In the genomic region with DNA sequence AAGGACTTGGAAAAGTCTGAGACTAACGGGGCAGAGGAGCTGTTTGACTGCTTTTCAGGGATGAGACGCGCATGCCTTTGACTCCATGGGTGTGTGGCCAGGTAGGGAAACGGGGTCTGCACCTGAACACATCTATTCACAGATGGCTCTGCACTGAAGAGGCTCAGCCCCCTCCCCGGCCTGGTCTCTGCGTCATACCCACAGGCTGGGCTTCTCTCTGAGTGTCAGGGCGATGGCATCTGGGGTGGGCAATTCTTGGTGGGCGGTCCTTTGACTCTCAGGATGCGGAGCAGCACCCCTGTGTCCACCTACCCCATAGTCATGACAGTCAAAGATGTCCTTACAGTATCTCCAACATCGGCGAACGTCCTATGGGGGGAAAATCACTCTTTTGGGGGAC, we compare ENCODE assay signal across 16 cellular contexts. TPM values are rescaled to one million over a fixed set of nuclear protein-coding genes. Genes with fewer than 3 reads are reported as not detected.
DNase-seq lines count a peak whose midpoint lies in the region; ATAC-seq and TF ChIP-seq lines count a peak whose summit lies in the region.
"Had no signal": no experiment of that assay in that cellular context is flagged by ENCODE, and none has a peak within 500 bp of the region (broad histone marks: within the 10 kb centered on the region; RNA-seq: fewer than 3 reads in every experiment).

No MANE protein-coding gene starts in this region.

- POLR2A ChIA-PET in Caco-2 (lab: Charles Lee): interaction anchor here (0.7 kb wide), 1 partner anchor 688 kb away, joined by 3 read pairs; no protein-coding TSS in a partner anchor
- POLR2A ChIA-PET in Panc1 (lab: Charles Lee): no interaction called here

- no peak overlapping the region for H2AK5ac ChIP-seq in neuronal stem cell (ENCODE audit: low read depth, low read length)

- peak overlapping the region; percentile 50 for H3K18ac ChIP-seq in neuronal stem cell (ENCODE audit: low read length)

- peaks cover 61% of the 10 kb centered on the region for H3K4me1 Mint-ChIP-seq in Caco-2 (ENCODE audit: low read depth, unreplicated experiment)

- H2BK5ac ChIP-seq in neuronal stem cell (ENCODE audit: low read length): no peak overlapping the region

- H3K9ac ChIP-seq in neuronal stem cell (ENCODE audit: low read depth, low read length, poor library complexity): no peak overlapping the region

- H3K9me3 Mint-ChIP-seq in Caco-2 (ENCODE audit: unreplicated experiment): no peaks in the 10 kb centered on the region
- H3K9me3 Mint-ChIP-seq: WTC11 had no signal

- no peaks in the 10 kb centered on the region for H3K79me1 ChIP-seq in neuronal stem cell (ENCODE audit: low read depth, low read length)

- H3K4me3 ChIP-seq in Caco-2 (ENCODE audit: low read depth, low read length): no peak overlapping the region
- peak overlapping the region in 1 of 2 experiments; percentile 29; a peak in 1 of 4 replicates for H3K4me3 ChIP-seq in Panc1 (ENCODE audit: low read depth in 2 of 2, low read length in 2 of 2)
- H3K4me3 ChIP-seq in neuronal stem cell (ENCODE audit: low read length in 2 of 2): no peak overlapping the region

- 0 out of 2 replicates have a peak, but pooled peaks have one; percentile 12 for ATAC-seq in Panc1
- ATAC-seq in HG03280 (IDR thresholded peaks at IDR 0.05; ENCODE audit: unreplicated experiment): no peak
- no peak for ATAC-seq in HG03342 (IDR thresholded peaks at IDR 0.05; ENCODE audit: unreplicated experiment)

- peak overlapping the region; percentile 96 for H3K27ac Mint-ChIP-seq in Caco-2 (ENCODE audit: unreplicated experiment)
- H3K27ac Mint-ChIP-seq: WTC11 had no signal

- H2BK120ac ChIP-seq in neuronal stem cell (ENCODE audit: low read depth, low read length): no peak overlapping the region

- in situ Hi-C loops in Panc1 (cut with HindIII; ENCODE audit: low pct_unique_long_range_greater_than_20kb, low sequenced_read_pairs): no loop called here

- no peak overlapping the region for H2AFZ ChIP-seq in neuronal stem cell (ENCODE audit: low read length)

- BruUV-seq in Caco-2 (replicated peaks; lab: Mats Ljungman, UMichigan) (no TSS peak), Panc1 (replicated peaks; lab: Mats Ljungman, UMichigan) (no TSS peak)

- no peak overlapping the region for H3K4ac ChIP-seq in neuronal stem cell (ENCODE audit: low read length)

- H2BK15ac ChIP-seq in neuronal stem cell (ENCODE audit: low read length): peak overlapping the region; percentile 28

- TF ChIP-seq CTCF in Caco-2 (IDR thresholded peaks at IDR 0.05; ENCODE audit: insufficient read depth in 1 of 2, low read depth in 1 of 2, low read length in 1 of 2, severe bottlenecking in 1 of 2, unreplicated experiment in 1 of 2): no peak
- TF ChIP-seq CTCF in Panc1 (IDR thresholded peaks at IDR 0.05): no peak

- H2BK12ac ChIP-seq in neuronal stem cell (ENCODE audit: low read length): no peak overlapping the region

- H3K14ac ChIP-seq in neuronal stem cell (ENCODE audit: low read length): no peak overlapping the region

- intact Hi-C loops in Caco-2 (cut with micrococcal nuclease; ENCODE audit: unreplicated experiment): no loop called here
- intact Hi-C loops in Panc1 (cut with micrococcal nuclease; ENCODE audit: unreplicated experiment): no loop called here

- no peak overlapping the region for H4K8ac ChIP-seq in neuronal stem cell (ENCODE audit: low read depth, low read length)

- H3K36me3 ChIP-seq in Caco-2 (ENCODE audit: control insufficient read depth, insufficient read depth, low read length): no peaks in the 10 kb centered on the region; the same call in none of the 2 replicates
- no peaks in the 10 kb centered on the region; the same call in 1 of the 2 replicates for H3K36me3 ChIP-seq in Panc1 (ENCODE audit: control insufficient read depth, insufficient read depth, low read length)
- H3K36me3 ChIP-seq in neuronal stem cell (replicated peaks in 1 of 2; ENCODE audit: control insufficient read depth in 2 of 2, insufficient read depth in 2 of 2, low read length in 2 of 2): no peaks in the 10 kb centered on the region
- H3K36me3 ChIP-seq: BE2C, lower lobe of right lung had no signal

- H3K27ac ChIP-seq in Panc1 (ENCODE audit: low read length) (peak overlapping the region; percentile 90), epithelial cell of prostate (peak overlapping the region; percentile 99), neuronal stem cell (replicated peaks; ENCODE audit: low read length) (no peak overlapping the region), substantia nigra (ENCODE audit: low read depth, low read length, poor library complexity, severe bottlenecking) (no peak overlapping the region)

- no peak overlapping the region for H3K4me2 ChIP-seq in neuronal stem cell (ENCODE audit: insufficient read depth, low read length, poor library complexity, severe bottlenecking)

- H3K27me3 ChIP-seq in Caco-2 (replicated peaks; ENCODE audit: control insufficient read depth, insufficient read depth, low read length) (no peaks in the 10 kb centered on the region), Panc1 (ENCODE audit: control insufficient read depth, insufficient read depth, low read length) (no peaks in the 10 kb centered on the region), neuronal stem cell (ENCODE audit: control insufficient read depth in 3 of 3, insufficient read depth in 3 of 3, low read depth in 1 of 3, low read length in 3 of 3) (no peaks in the 10 kb centered on the region)
- H3K27me3 ChIP-seq: BE2C had no signal

- peak overlapping the region; percentile 61 for H3K4me3 Mint-ChIP-seq in Caco-2 (ENCODE audit: unreplicated experiment)
- H3K4me3 Mint-ChIP-seq: WTC11 had no signal

- no peak overlapping the region for H4K91ac ChIP-seq in neuronal stem cell (ENCODE audit: low read depth, low read length, poor library complexity)

- H3K9me3 ChIP-seq in Caco-2 (no peaks in the 10 kb centered on the region), Panc1 (ENCODE audit: control insufficient read depth, insufficient read depth, low read depth, low read length) (no peaks in the 10 kb centered on the region), neuronal stem cell (replicated peaks in 1 of 2; ENCODE audit: control insufficient read depth in 2 of 2, insufficient read depth in 1 of 2, low read depth in 1 of 2, low read length in 2 of 2) (peaks cover 0 to 2% of the 10 kb centered on the region in 2 donors)
- H3K9me3 ChIP-seq: BE2C, lower lobe of right lung had no signal

- no CpG with 5 or more reads among the region's 12 CpGs for WGBS in neuronal stem cell (ENCODE audit: extremely low coverage in 2 of 2, insufficient read length in 2 of 2, insufficient replicate concordance in 1 of 2), 2 donors

- no peak for DNase-seq in Caco-2
- DNase-seq in Panc1 (ENCODE audit: low read depth, low spot score): no peak
- DNase-seq in epithelial cell of prostate (ENCODE audit: low read depth, low spot score): no peak
- DNase-seq in neuronal stem cell (ENCODE audit: low spot score): no peak
- no peak for DNase-seq in activated CD4-positive, alpha-beta T cell treated with anti-CD3 and anti-CD28 coated beads, Interleukin-2, amount 50 U/mL, for 48 hours
- DNase-seq in substantia nigra (lab: John Stamatoyannopoulos, UW): no peak
- DNase-seq: activated T-cell treated with anti-CD3 and anti-CD28 coated beads for 4 hours; BE2C; cortex of kidney; DMS153; NCI-H1048; NK-92 treated with Interleukin-12 subunit alpha and Interleukin-12 subunit beta, amount 100 ng/mL, for 24 hours had no signal

- CTCF ChIA-PET in Caco-2 (lab: Charles Lee) (no interaction called here), Panc1 (lab: Charles Lee) (no interaction called here)

- H3K4me1 ChIP-seq in Caco-2 (peaks cover 76% of the 10 kb centered on the region), Panc1 (ENCODE audit: control insufficient read depth, insufficient read depth, low read length) (peaks cover 83% of the 10 kb centered on the region), neuronal stem cell (ENCODE audit: control insufficient read depth in 2 of 2, insufficient read depth in 1 of 2, low read depth in 1 of 2, low read length in 2 of 2) (peaks cover 0 to 9% of the 10 kb centered on the region in 2 donors)
- H3K4me1 ChIP-seq: BE2C had no signal

- H3K27me3 Mint-ChIP-seq in Caco-2 (ENCODE audit: insufficient read depth, unreplicated experiment): no peaks in the 10 kb centered on the region

- no peak overlapping the region for H3K23ac ChIP-seq in neuronal stem cell (ENCODE audit: low read depth, low read length, poor library complexity)

- peaks cover 88% of the 10 kb centered on the region for H3K36me3 Mint-ChIP-seq in Caco-2 (ENCODE audit: insufficient read depth, unreplicated experiment)

RNA-seq across cellular contexts. Expression of gene PFKP, which starts 23.0 kb away (rescaled TPM):
- total RNA-seq in Caco-2 (2022) (218 and 234 TPM in 2 replicates), Panc1 (2021; ENCODE audit: unreplicated experiment) (232 TPM)
- 436 TPM for polyA plus RNA-seq in Panc1 (2012; ENCODE audit: insufficient read length)
- 21.1 TPM for polyA plus RNA-seq in neuronal stem cell (2013, experiment 1 of 2)
- 21.1 TPM for polyA plus RNA-seq in neuronal stem cell (2013, experiment 2 of 2)

Comparison
In these comparisons a context has a peak if more than half of its experiments do, and no peak if none do; other contexts are left out.
1. H3K27ac ChIP-seq: peak in Panc1 (single experiment) and epithelial cell of prostate (single experiment); none in neuronal stem cell (single experiment) and substantia nigra (single experiment).